Comparison of ENCODE assay signal across 18 cellular contexts in the genomic region with DNA sequence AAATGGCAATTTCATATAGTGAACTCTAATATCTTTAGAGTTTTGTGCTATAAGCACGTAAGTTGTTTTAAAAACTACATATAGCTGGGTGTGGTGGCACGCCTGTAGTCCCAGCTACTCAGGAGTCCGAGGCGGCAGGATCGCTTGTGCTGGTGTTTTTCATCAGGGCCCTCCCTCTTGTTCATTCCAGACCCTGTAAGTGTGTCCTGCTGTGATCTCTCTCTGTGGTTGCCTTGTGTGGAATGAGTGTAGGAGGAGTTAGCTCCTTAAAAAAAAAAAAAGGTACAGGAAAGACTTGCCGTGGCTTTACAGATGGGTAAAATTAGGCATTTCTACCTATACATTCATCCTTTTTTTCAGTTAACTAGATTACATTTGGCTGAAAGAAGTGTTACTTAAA. TPM values are rescaled to one million over a fixed set of nuclear protein-coding genes. Genes with fewer than 3 reads are reported as not detected.
A peak's percentile ranks its signal among the peaks of the same experiment; 100 is the strongest.
DNase-seq lines count a peak whose midpoint lies in the region; FAIRE-seq and TF ChIP-seq lines count a peak whose summit lies in the region.
"Had no signal": no experiment of that assay in that cellular context is flagged by ENCODE, and none has a peak within 500 bp of the region (broad histone marks: within the 10 kb centered on the region; RNA-seq: fewer than 3 reads in every experiment).

No MANE protein-coding gene starts in this region.

- DNase-seq in NCI-H2227 (lab: John Stamatoyannopoulos, UW; ENCODE audit: unreplicated experiment) (peak; percentile 22), astrocyte (ENCODE audit: low read depth) (peak; percentile 46), left kidney (ENCODE audit: low read depth, low spot score) (peak; percentile 6), sigmoid colon (no peak), prostate gland (ENCODE audit: low spot score) (no peak), anterior cingulate cortex (lab: John Stamatoyannopoulos, UW) (no peak), LoVo (ENCODE audit: low spot score) (no peak), GM13977 (ENCODE audit: low spot score) (no peak)
- DNase-seq: Caco-2, DMS53, MV-4-11, NCI-H1436, NCI-H2029 treated with DMSO at 0.1 percent for 48 hours, NCI-H524 treated with DMSO at 0.1 percent for 48 hours had no signal

- no peak overlapping the region for H3K4me3 ChIP-seq in astrocyte (ENCODE audit: insufficient read depth, low read depth, low read length)
- H3K4me3 ChIP-seq in sigmoid colon, result no peak overlapping the region
- H3K4me3 ChIP-seq in prostate gland, result no peak overlapping the region
- H3K4me3 ChIP-seq: HAP-1, SJSA1 had no signal

- H3K36me3 Mint-ChIP-seq in astrocyte (ENCODE audit: low read depth, unreplicated experiment), result peaks cover 4% of the 10 kb centered on the region

- FAIRE-seq in astrocyte (lab: Jason Lieb, UNC), result peak; percentile 80
- FAIRE-seq: HTR-8/SVneo had no signal

- no peak for TF ChIP-seq EP300 in sigmoid colon (IDR thresholded peaks at IDR 0.05)

- in situ Hi-C loops in GM13977 (cut with MboI; ENCODE audit: low pct_unique_long_range_greater_than_20kb, low sequenced_read_pairs, unreplicated experiment), result no loop called here

- no peak overlapping the region for H3K4me2 ChIP-seq in astrocyte (ENCODE audit: low read length)

- TF ChIP-seq POLR2A in sigmoid colon (IDR thresholded peaks at IDR 0.05) (no peak), prostate gland (IDR thresholded peaks at IDR 0.05) (no peak)

- peaks cover 45% of the 10 kb centered on the region for H3K4me1 Mint-ChIP-seq in astrocyte (ENCODE audit: low read depth, unreplicated experiment)

- no peaks in the 10 kb centered on the region for H3K36me3 ChIP-seq in astrocyte (ENCODE audit: insufficient read depth, low read length)
- peaks cover 0 to 14% (median 6%) of the 10 kb centered on the region in 4 donors for H3K36me3 ChIP-seq in sigmoid colon
- H3K36me3 ChIP-seq in prostate gland, result no peaks in the 10 kb centered on the region

- no peak overlapping the region for H2AFZ ChIP-seq in astrocyte (ENCODE audit: low read depth, low read length)

- no peaks in the 10 kb centered on the region for H3K9me3 Mint-ChIP-seq in astrocyte (ENCODE audit: unreplicated experiment)

- intact Hi-C loops in sigmoid colon (cut with DNase I) (no loop called here), prostate gland (cut with DNase I) (loop anchor here (5.0 kb wide), 1 partner anchor 47 kb away; no protein-coding TSS in a partner anchor)

- no peaks in the 10 kb centered on the region for H4K20me1 ChIP-seq in astrocyte (ENCODE audit: insufficient read depth, low read length)

- H3K27me3 Mint-ChIP-seq in astrocyte (ENCODE audit: low read depth, unreplicated experiment), result no peaks in the 10 kb centered on the region

- H3K4me1 ChIP-seq in astrocyte (ENCODE audit: insufficient read depth, low read length) (peaks cover 25% of the 10 kb centered on the region), sigmoid colon (peaks cover 0 to 17% (median 5%) of the 10 kb centered on the region in 4 donors), prostate gland (replicated peaks) (no peaks in the 10 kb centered on the region)
- H3K4me1 ChIP-seq: Caco-2 had no signal

- H3K27me3 ChIP-seq in astrocyte (ENCODE audit: insufficient read depth, low read length) (no peaks in the 10 kb centered on the region), sigmoid colon (no peaks in the 10 kb centered on the region), prostate gland (replicated peaks; ENCODE audit: insufficient read depth) (no peaks in the 10 kb centered on the region)
- H3K27me3 ChIP-seq: SJSA1 had no signal

- WGBS in sigmoid colon, 2 donors, result 91% methylated on average over 6 of the region's 6 CpGs
- 76% methylated on average over 6 of the region's 6 CpGs for WGBS in prostate gland

- no peak overlapping the region for H3K4me3 Mint-ChIP-seq in astrocyte (ENCODE audit: unreplicated experiment)

- H3K79me2 ChIP-seq in astrocyte (ENCODE audit: insufficient read depth, low read length), result no peaks in the 10 kb centered on the region

- H3K9ac ChIP-seq in astrocyte (ENCODE audit: low read length), result no peak overlapping the region

- H3K27ac ChIP-seq in astrocyte (ENCODE audit: low read depth, low read length) (no peak overlapping the region), sigmoid colon (peak overlapping the region; percentile 33 to 67 (median 46)), prostate gland (no peak overlapping the region)
- H3K27ac ChIP-seq: HL-60, SJSA1 had no signal

- H3K9me3 ChIP-seq in astrocyte (ENCODE audit: insufficient read depth, low read depth, low read length), result no peaks in the 10 kb centered on the region
- no peaks in the 10 kb centered on the region for H3K9me3 ChIP-seq in sigmoid colon
- no peaks in the 10 kb centered on the region for H3K9me3 ChIP-seq in prostate gland
- H3K9me3 ChIP-seq: Caco-2, HAP-1, SJSA1 had no signal

- peak overlapping the region; percentile 19 for H3K27ac Mint-ChIP-seq in astrocyte (ENCODE audit: unreplicated experiment)

- TF ChIP-seq CTCF in astrocyte (IDR thresholded peaks at IDR 0.05; ENCODE audit: insufficient read depth, low read depth, low read length) (no peak), sigmoid colon (IDR thresholded peaks at IDR 0.05) (no peak), prostate gland (IDR thresholded peaks at IDR 0.05) (no peak), GM13977 (IDR thresholded peaks at IDR 0.05; ENCODE audit: extremely low read depth, insufficient read depth, missing control alignments) (no peak)

RNA-seq across cellular contexts. Expression of a gene that starts 35.4 kb away (rescaled TPM):
- 77.6 and 86.1 TPM in 2 replicates for total RNA-seq in astrocyte
- 100 to 1,000 TPM in 3 of 4 donors, 10 to 100 TPM in 1; 99.8 to 130 (median 118) TPM for total RNA-seq in sigmoid colon
- 100 to 1,000 TPM in 1 of 3 donors, 10 to 100 TPM in 2; 59.4 to 110 (median 70.9) TPM for polyA plus RNA-seq in sigmoid colon
- total RNA-seq in prostate gland, result 100 to 1,000 TPM in 1 of 2 donors, 10 to 100 TPM in 1; 88.0 to 256 TPM

RNA-seq across cellular contexts. Expression of a gene that starts 48.5 kb away (rescaled TPM):
- total RNA-seq in astrocyte, result 8.1 and 9.8 TPM in 2 replicates
- total RNA-seq in sigmoid colon, result 10 to 100 TPM; 11.5 to 20.1 (median 13.2) TPM
- 1 to 10 TPM; 3.9 to 7.4 (median 5.4) TPM for polyA plus RNA-seq in sigmoid colon
- 10 to 100 TPM in 1 of 2 donors, 1 to 10 TPM in 1; 8.6 to 12.8 TPM for total RNA-seq in prostate gland

Comparison
In these comparisons a context has a peak if more than half of its experiments do, and no peak if none do; other contexts are left out.
1. DNase-seq: peak in NCI-H2227 (single experiment), astrocyte (single experiment) and left kidney (single experiment); none in sigmoid colon (single experiment), prostate gland (single experiment), anterior cingulate cortex (0 of 58), LoVo (single experiment) and GM13977 (single experiment).
2. H3K27ac ChIP-seq: peak in sigmoid colon (4 of 4); none in astrocyte (single experiment) and prostate gland (0 of 2).